In the genomic region with DNA sequence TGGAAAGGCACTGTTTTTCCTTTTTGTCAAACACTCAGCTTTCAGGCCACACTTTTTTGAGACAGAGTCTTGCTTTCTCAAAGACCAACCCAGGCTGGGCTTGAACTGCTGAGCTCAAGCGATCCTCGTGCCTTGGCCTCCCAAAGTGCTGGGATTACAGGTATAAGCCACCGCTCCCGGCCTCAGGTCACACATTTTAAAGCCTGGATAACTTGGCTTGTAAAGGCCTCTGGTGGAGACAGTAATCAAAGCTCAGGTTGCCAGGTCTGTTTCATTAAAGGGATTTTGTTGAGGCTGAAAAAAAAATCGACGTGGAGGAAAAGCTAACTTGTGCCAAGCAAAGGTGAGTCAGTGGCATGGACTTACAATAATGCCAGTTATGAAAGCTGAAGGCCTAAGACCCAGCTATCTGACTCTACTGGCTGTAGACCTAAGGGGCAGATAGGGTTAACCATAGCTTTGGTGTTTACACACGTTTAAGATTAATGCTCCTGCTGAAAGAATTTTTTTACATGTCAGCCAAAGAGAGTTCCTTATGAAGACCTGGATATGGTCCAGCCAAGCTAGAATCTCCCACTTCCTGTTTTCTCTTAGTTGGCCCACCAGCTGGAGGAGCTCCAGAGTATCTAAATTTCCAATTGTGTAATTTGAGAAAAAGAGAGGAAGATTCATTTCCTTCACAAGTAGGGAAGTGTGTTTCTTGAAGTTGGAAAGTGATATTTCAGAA, we compare ENCODE assay signal across 8 cellular contexts. TPM values are rescaled to one million over a fixed set of nuclear protein-coding genes. Genes with fewer than 3 reads are reported as not detected.
A peak's percentile ranks its signal among the peaks of the same experiment; 100 is the strongest.
DNase-seq lines count a peak whose midpoint lies in the region; ATAC-seq and TF ChIP-seq lines count a peak whose summit lies in the region.

No MANE protein-coding gene starts in this region.

- no peaks in the 10 kb centered on the region for H3K36me3 ChIP-seq in ectodermal cell (ENCODE audit: control insufficient read depth, insufficient read depth, low read length)
- H3K36me3 ChIP-seq in uterus: no peaks in the 10 kb centered on the region

- 64 to 65% methylated on average over 7 of the region's 7 CpGs for WGBS in ectodermal cell, 2 experiments

- H3K4me3 ChIP-seq in ectodermal cell (ENCODE audit: insufficient read depth, low read depth, low read length): peak overlapping the region; percentile 67
- peak overlapping the region; percentile 74 to 85 for H3K4me3 ChIP-seq in uterus

- H3K9me3 ChIP-seq in ectodermal cell (ENCODE audit: control insufficient read depth, low read length) (no peaks in the 10 kb centered on the region), uterus (no peaks in the 10 kb centered on the region)

- no peak for TF ChIP-seq POLR2A in uterus (IDR thresholded peaks at IDR 0.05)

- intact Hi-C loops in uterus (cut with DNase I; ENCODE audit: low total_unique reads): no loop called here

- peaks cover 6% of the 10 kb centered on the region for H3K4me1 ChIP-seq in ectodermal cell (ENCODE audit: control insufficient read depth, insufficient read depth, low read length)
- peaks cover 20 to 29% of the 10 kb centered on the region in 2 donors for H3K4me1 ChIP-seq in uterus

- no peak for ATAC-seq in HG02642 (IDR thresholded peaks at IDR 0.05; ENCODE audit: poor library complexity, unreplicated experiment)

- H3K27ac ChIP-seq in ectodermal cell (ENCODE audit: insufficient read depth, low read depth, low read length, poor library complexity, severe bottlenecking) (peak overlapping the region; percentile 75), uterus (peak overlapping the region; percentile 97 to 99)

- in situ Hi-C loops in KBM-7 (cut with MboI; ENCODE audit: low pct_unique_long_range_greater_than_20kb, low sequenced_read_pairs): no loop called here

- peak in 1 of 4 experiments; percentile 23 for TF ChIP-seq CTCF in uterus (IDR thresholded peaks at IDR 0.05)

- DNase-seq in NCI-H1417 (lab: John Stamatoyannopoulos, UW) (peak in 2 of 3 experiments; percentile 17 to 56), NCI-H1417 treated with DMSO at 0.1 percent for 48 hours (lab: John Stamatoyannopoulos, UW) (no peak), KBM-7 (peak; percentile 88), SK-N-DZ (ENCODE audit: low spot score) (peak; percentile 44), midbrain (lab: John Stamatoyannopoulos, UW) (peak; percentile 38), uterus (peak in 1 of 2 donors; percentile 58)

- H3K27me3 ChIP-seq in ectodermal cell (ENCODE audit: control insufficient read depth, insufficient read depth, low read length, poor library complexity, severe bottlenecking) (no peaks in the 10 kb centered on the region), uterus (no peaks in the 10 kb centered on the region)

RNA-seq across cellular contexts. Expression of gene NBR1, which starts 0.9 kb away (rescaled TPM):
- polyA plus RNA-seq in SK-N-DZ (2014; cell fraction: cytosol; rRNA removed): 44.4 and 51.1 TPM in 2 replicates
- polyA plus RNA-seq in SK-N-DZ (2014; cell fraction: nucleus; rRNA removed): 24.5 and 27.4 TPM in 2 replicates
- 65.5 TPM for polyA plus RNA-seq in ectodermal cell (2013, experiment 1 of 4)
- 61.7 TPM for polyA plus RNA-seq in ectodermal cell (2013, experiment 2 of 4)
- 56.2 TPM for polyA plus RNA-seq in ectodermal cell (2013, experiment 3 of 4)
- 62.5 TPM for polyA plus RNA-seq in ectodermal cell (2013, experiment 4 of 4)
- 100 to 1,000 TPM in 1 of 4 donors, 10 to 100 TPM in 3; 30.0 to 126 (median 67.2) TPM for total RNA-seq in uterus

RNA-seq across cellular contexts. Expression of gene TMEM106A, which starts 39.8 kb away (rescaled TPM):
- polyA plus RNA-seq in SK-N-DZ (2014; cell fraction: cytosol; rRNA removed): 0.10 TPM in 1 of 2 replicates, not detected in the other
- polyA plus RNA-seq in SK-N-DZ (2014; cell fraction: nucleus; rRNA removed): 0.15 and 1.6 TPM in 2 replicates
- 3.5 TPM for polyA plus RNA-seq in ectodermal cell (2013, experiment 1 of 4)
- 4.9 TPM for polyA plus RNA-seq in ectodermal cell (2013, experiment 2 of 4)
- polyA plus RNA-seq in ectodermal cell (2013, experiment 3 of 4): 2.2 TPM
- 3.1 TPM for polyA plus RNA-seq in ectodermal cell (2013, experiment 4 of 4)
- total RNA-seq in uterus: 10 to 100 TPM in 2 of 4 donors, 1 to 10 TPM in 2; 2.3 to 20.7 (median 11.9) TPM

RNA-seq across cellular contexts. Expression of gene BRCA1, which starts 46.8 kb away (rescaled TPM):
- polyA plus RNA-seq in SK-N-DZ (2014; cell fraction: cytosol; rRNA removed): 45.5 and 61.6 TPM in 2 replicates
- polyA plus RNA-seq in SK-N-DZ (2014; cell fraction: nucleus; rRNA removed): 27.9 and 37.2 TPM in 2 replicates
- polyA plus RNA-seq in ectodermal cell (2013, experiment 1 of 4): 58.7 TPM
- 54.5 TPM for polyA plus RNA-seq in ectodermal cell (2013, experiment 2 of 4)
- 47.9 TPM for polyA plus RNA-seq in ectodermal cell (2013, experiment 3 of 4)
- 43.4 TPM for polyA plus RNA-seq in ectodermal cell (2013, experiment 4 of 4)
- total RNA-seq in uterus: 10 to 100 TPM in 2 of 4 donors, 1 to 10 TPM in 2; 1.2 to 30.7 (median 15.4) TPM

RNA-seq across cellular contexts. Expression of gene CCDC200, which starts 56.5 kb away (rescaled TPM):
- not detected in 2 replicates for polyA plus RNA-seq in SK-N-DZ (2014; cell fraction: cytosol; rRNA removed)
- not detected in 2 replicates for polyA plus RNA-seq in SK-N-DZ (2014; cell fraction: nucleus; rRNA removed)
- not detected for polyA plus RNA-seq in ectodermal cell (2013, experiment 1 of 4)
- not detected for polyA plus RNA-seq in ectodermal cell (2013, experiment 2 of 4)
- polyA plus RNA-seq in ectodermal cell (2013, experiment 3 of 4): not detected
- not detected for polyA plus RNA-seq in ectodermal cell (2013, experiment 4 of 4)
- not detected for total RNA-seq in uterus
